Comparison of ENCODE assay signal across 9 cellular contexts in genomic region chr16:85286970-85287814, GRCh38.
DNase-seq lines count a peak whose midpoint lies in the region; ATAC-seq and TF ChIP-seq lines count a peak whose summit lies in the region.
"Had no signal": no experiment of that assay in that cellular context is flagged by ENCODE, and none has a peak within 500 bp of the region (broad histone marks: within the 10 kb centered on the region; RNA-seq: fewer than 3 reads in every experiment).

No MANE protein-coding gene starts in this region.

- intact Hi-C loops in posterior vena cava (cut with DNase I): no loop called here

- no peak overlapping the region for H3K4me3 ChIP-seq in fibroblast of the aortic adventitia (ENCODE audit: low read depth, low read length)

- DNase-seq in Ammon's horn (ENCODE audit: low spot score) (peak; percentile 80), NCI-H82 treated with DMSO at 0.1 percent for 48 hours (lab: John Stamatoyannopoulos, UW; ENCODE audit: unreplicated experiment) (peak; percentile 71), fibroblast of the aortic adventitia (ENCODE audit: low read depth) (no peak), osteocyte (ENCODE audit: extremely low spot score, unreplicated experiment) (no peak), OCI-M2 (lab: John Stamatoyannopoulos, UW; ENCODE audit: unreplicated experiment) (no peak), posterior vena cava (ENCODE audit: low spot score) (no peak)
- no peak for DNase-seq in stimulated activated naive CD8-positive, alpha-beta T cell treated with anti-CD3 and anti-CD28 coated beads, Interleukin-15, amount 100 ng/mL, for 72 hours
- DNase-seq: natural killer cell had no signal

- no peaks in the 10 kb centered on the region for H3K36me3 Mint-ChIP-seq in osteocyte (ENCODE audit: unreplicated experiment)
- H3K36me3 Mint-ChIP-seq: natural killer cell had no signal

- no peak for ATAC-seq in GM21526 (IDR thresholded peaks at IDR 0.05; ENCODE audit: low FRiP score, unreplicated experiment)
- ATAC-seq in stimulated activated naive CD8-positive, alpha-beta T cell treated with anti-CD3 and anti-CD28 coated beads, Interleukin-15, amount 100 ng/mL, for 72 hours: no peak
- ATAC-seq: natural killer cell had no signal

- peak overlapping the region; percentile 46 for H3K27ac Mint-ChIP-seq in osteocyte (ENCODE audit: unreplicated experiment)
- H3K27ac Mint-ChIP-seq in stimulated activated naive CD8-positive, alpha-beta T cell treated with anti-CD3 and anti-CD28 coated beads, Interleukin-15, amount 100 ng/mL, for 72 hours: peak overlapping the region in 1 of 2 donors; percentile 79
- H3K27ac Mint-ChIP-seq: natural killer cell had no signal

- no peaks in the 10 kb centered on the region for H3K9me3 Mint-ChIP-seq in osteocyte (ENCODE audit: unreplicated experiment)
- H3K9me3 Mint-ChIP-seq in stimulated activated naive CD8-positive, alpha-beta T cell treated with anti-CD3 and anti-CD28 coated beads, Interleukin-15, amount 100 ng/mL, for 72 hours: no peaks in the 10 kb centered on the region
- H3K9me3 Mint-ChIP-seq: natural killer cell had no signal

- no peaks in the 10 kb centered on the region for H3K27me3 Mint-ChIP-seq in osteocyte (ENCODE audit: unreplicated experiment)
- H3K27me3 Mint-ChIP-seq in stimulated activated naive CD8-positive, alpha-beta T cell treated with anti-CD3 and anti-CD28 coated beads, Interleukin-15, amount 100 ng/mL, for 72 hours: no peaks in the 10 kb centered on the region

- TF ChIP-seq CTCF in fibroblast of the aortic adventitia (IDR thresholded peaks at IDR 0.05; ENCODE audit: insufficient read depth, low read length) (peak; percentile 1), osteocyte (IDR thresholded peaks at IDR 0.05) (no peak)

- H3K4me1 Mint-ChIP-seq in osteocyte (ENCODE audit: unreplicated experiment): peaks cover 41% of the 10 kb centered on the region
- H3K4me1 Mint-ChIP-seq in stimulated activated naive CD8-positive, alpha-beta T cell treated with anti-CD3 and anti-CD28 coated beads, Interleukin-15, amount 100 ng/mL, for 72 hours: no peaks in the 10 kb centered on the region

- no peak overlapping the region for H3K4me3 Mint-ChIP-seq in osteocyte (ENCODE audit: unreplicated experiment)
- no peak overlapping the region for H3K4me3 Mint-ChIP-seq in stimulated activated naive CD8-positive, alpha-beta T cell treated with anti-CD3 and anti-CD28 coated beads, Interleukin-15, amount 100 ng/mL, for 72 hours
- H3K4me3 Mint-ChIP-seq: natural killer cell had no signal

Comparison
In these comparisons a context has a peak if more than half of its experiments do, and no peak if none do; other contexts are left out.
1. DNase-seq: peak in Ammon's horn (single experiment) and NCI-H82 treated with DMSO at 0.1 percent for 48 hours (single experiment); none in fibroblast of the aortic adventitia (single experiment), osteocyte (single experiment), OCI-M2 (single experiment), posterior vena cava (single experiment) and stimulated activated naive CD8-positive, alpha-beta T cell treated with anti-CD3 and anti-CD28 coated beads, Interleukin-15, amount 100 ng/mL, for 72 hours (0 of 2).